In the genomic region with DNA sequence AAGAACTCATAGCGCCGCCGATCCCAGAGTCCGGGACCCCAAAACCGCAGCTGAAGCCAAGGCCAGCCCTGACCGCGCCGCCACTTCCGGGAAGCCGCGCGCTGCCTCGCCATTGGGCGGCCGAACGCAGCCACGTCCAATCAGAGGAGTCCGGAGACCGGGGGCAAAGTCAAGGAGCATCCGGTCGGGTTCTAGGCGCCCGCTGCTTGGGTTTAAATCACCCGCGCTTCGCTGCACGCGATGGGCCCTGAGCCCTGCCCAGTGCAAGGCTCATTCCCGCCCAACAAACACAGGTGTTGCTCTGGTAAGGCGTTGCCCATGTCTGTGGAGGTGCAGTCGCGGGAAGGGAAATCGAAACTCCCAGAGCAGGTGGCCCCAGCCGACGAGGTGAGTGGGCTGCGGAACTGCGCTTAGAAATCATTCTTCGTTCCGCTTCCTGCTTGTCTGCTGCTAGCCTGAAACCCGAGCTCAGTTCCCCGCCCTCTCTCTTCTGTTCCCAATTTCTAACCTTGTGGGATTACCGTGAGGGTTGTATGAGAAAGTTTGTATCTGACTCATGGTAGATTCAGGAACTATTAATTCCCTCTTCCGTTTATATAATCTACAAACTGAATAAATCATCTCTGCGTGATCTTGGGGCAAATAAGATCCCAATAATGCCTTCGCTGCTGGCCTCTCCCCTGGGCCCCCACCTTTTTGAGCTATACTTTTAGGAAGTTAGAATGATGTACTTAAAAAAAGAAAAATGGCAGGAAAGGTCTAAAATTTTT, we compare ENCODE assay signal across 8 cellular contexts. TPM values are rescaled to one million over a fixed set of nuclear protein-coding genes. Genes with fewer than 3 reads are reported as not detected.
DNase-seq lines count a peak whose midpoint lies in the region; ATAC-seq, FAIRE-seq and TF ChIP-seq lines count a peak whose summit lies in the region.

DCLRE1C (minus strand) TSS at position 96 of the 770 bp plus-strand sequence; CDS start at position 10, 86 bp downstream.

- no peaks in the 10 kb centered on the region for H3K27me3 ChIP-seq in cardiac muscle cell
- H3K27me3 ChIP-seq in parathyroid adenoma (ENCODE audit: control insufficient read depth, insufficient read depth, low read length), result no peaks in the 10 kb centered on the region
- no peaks in the 10 kb centered on the region for H3K27me3 ChIP-seq in tibial artery

- no peaks in the 10 kb centered on the region for H3K9me3 ChIP-seq in cardiac muscle cell (ENCODE audit: low read depth)
- no peaks in the 10 kb centered on the region for H3K9me3 ChIP-seq in parathyroid adenoma (ENCODE audit: control insufficient read depth, low read length)
- H3K9me3 ChIP-seq in tibial artery, result no peaks in the 10 kb centered on the region

- peak; percentile 70 for ATAC-seq in HG02840 (IDR thresholded peaks at IDR 0.05; ENCODE audit: low FRiP score, unreplicated experiment)
- ATAC-seq in activated naive CD8-positive, alpha-beta T cell treated with anti-CD3 and anti-CD28 coated beads, Interleukin-2, amount 50 U/mL, for 24 hours, result peak; percentile 95

- TF ChIP-seq POLR2A in GM12892 (IDR thresholded peaks at IDR 0.05; ENCODE audit: low read depth, low read length), result 0 out of 2 replicates have a peak, but pooled peaks have one; percentile 45

- no peak within 1 kb of the TSS for H3K9ac ChIP-seq in parathyroid adenoma

- no peaks in the 10 kb centered on the region for H3K27me3 Mint-ChIP-seq in activated naive CD8-positive, alpha-beta T cell treated with anti-CD3 and anti-CD28 coated beads, Interleukin-2, amount 50 U/mL, for 24 hours

- H3K36me3 ChIP-seq in cardiac muscle cell (no peaks in the 10 kb centered on the region), parathyroid adenoma (ENCODE audit: control insufficient read depth, insufficient read depth, low read length) (no peaks in the 10 kb centered on the region), tibial artery (no peaks in the 10 kb centered on the region)

- TF ChIP-seq CTCF in cardiac muscle cell (IDR thresholded peaks at IDR 0.05; ENCODE audit: low read depth, low read length) (no peak), parathyroid adenoma (IDR thresholded peaks at IDR 0.05) (no peak), tibial artery (IDR thresholded peaks at IDR 0.05) (no peak)

- peak within 1 kb of the TSS; percentile 96 for H3K4me2 ChIP-seq in parathyroid adenoma (ENCODE audit: low read length)

- peak within 1 kb of the TSS; percentile 96 for H3K27ac Mint-ChIP-seq in activated naive CD8-positive, alpha-beta T cell treated with anti-CD3 and anti-CD28 coated beads, Interleukin-2, amount 50 U/mL, for 24 hours

- peak within 1 kb of the TSS; percentile 73 for H3K27ac ChIP-seq in cardiac muscle cell
- peak within 1 kb of the TSS; percentile 65 for H3K27ac ChIP-seq in parathyroid adenoma
- H3K27ac ChIP-seq in tibial artery, result peak within 1 kb of the TSS; percentile 85 to 86

- peak; percentile 88 for FAIRE-seq in GM12892 (lab: Jason Lieb, UNC)

- peaks cover 5% of the 10 kb centered on the region for H3K36me3 Mint-ChIP-seq in activated naive CD8-positive, alpha-beta T cell treated with anti-CD3 and anti-CD28 coated beads, Interleukin-2, amount 50 U/mL, for 24 hours (ENCODE audit: low read depth)

- H3K79me2 ChIP-seq in parathyroid adenoma, result peaks cover 4% of the 10 kb centered on the region

- DNase-seq in GM12892 (ENCODE audit: insufficient read length), result peak; percentile 82
- DNase-seq in NCI-H1436 (lab: John Stamatoyannopoulos, UW), result peak; percentile 87
- DNase-seq in SW480 (ENCODE audit: low spot score), result peak; percentile 97
- peak; percentile 89 for DNase-seq in activated naive CD8-positive, alpha-beta T cell treated with anti-CD3 and anti-CD28 coated beads, Interleukin-2, amount 50 U/mL, for 24 hours
- peak; percentile 91 to 93 for DNase-seq in cardiac muscle cell (ENCODE audit: low read depth in 1 of 2, low spot score in 1 of 2)
- peak; percentile 88 to 95 for DNase-seq in tibial artery

- H3K4me1 ChIP-seq in cardiac muscle cell (ENCODE audit: low read depth) (peaks cover 4% of the 10 kb centered on the region), parathyroid adenoma (peaks cover 5% of the 10 kb centered on the region), tibial artery (peaks cover 0 to 31% (median 15%) of the 10 kb centered on the region in 4 donors)

- peaks cover 55% of the 10 kb centered on the region for H3K4me1 Mint-ChIP-seq in activated naive CD8-positive, alpha-beta T cell treated with anti-CD3 and anti-CD28 coated beads, Interleukin-2, amount 50 U/mL, for 24 hours

- H2AFZ ChIP-seq in parathyroid adenoma, result peak within 1 kb of the TSS; percentile 82

- peak within 1 kb of the TSS; percentile 87 for H3K4me3 Mint-ChIP-seq in activated naive CD8-positive, alpha-beta T cell treated with anti-CD3 and anti-CD28 coated beads, Interleukin-2, amount 50 U/mL, for 24 hours

- no peaks in the 10 kb centered on the region for H3K9me3 Mint-ChIP-seq in activated naive CD8-positive, alpha-beta T cell treated with anti-CD3 and anti-CD28 coated beads, Interleukin-2, amount 50 U/mL, for 24 hours

- H3K4me3 ChIP-seq in cardiac muscle cell (peak within 1 kb of the TSS; percentile 52), parathyroid adenoma (ENCODE audit: low read depth, low read length) (peak within 1 kb of the TSS; percentile 95), tibial artery (peak within 1 kb of the TSS; percentile 67 to 76)

- intact Hi-C loops in tibial artery (cut with DNase I; ENCODE audit: low total_unique reads), result loop anchor here (10.0 kb wide), 1 partner anchor 141 kb away; the partner anchor contains the start of gene RPP38

RNA-seq across cellular contexts. Expression of gene DCLRE1C, which starts in this region (rescaled TPM):
- 13.2 TPM for polyA plus RNA-seq in GM12892 (2012; ENCODE audit: missing spikeins)
- 7.6 and 8.2 TPM in 2 replicates for total RNA-seq in cardiac muscle cell
- 14.8 and 16.6 TPM in 2 replicates for polyA plus RNA-seq in cardiac muscle cell

Comparison
In these comparisons a context has a peak if more than half of its experiments do, and no peak if none do; other contexts are left out.
1. Peak in every context shown above with its lines: DNase-seq, ATAC-seq, H3K4me3 ChIP-seq and H3K27ac ChIP-seq.